ENCODE assay signal across 23 cellular contexts in the genomic region with DNA sequence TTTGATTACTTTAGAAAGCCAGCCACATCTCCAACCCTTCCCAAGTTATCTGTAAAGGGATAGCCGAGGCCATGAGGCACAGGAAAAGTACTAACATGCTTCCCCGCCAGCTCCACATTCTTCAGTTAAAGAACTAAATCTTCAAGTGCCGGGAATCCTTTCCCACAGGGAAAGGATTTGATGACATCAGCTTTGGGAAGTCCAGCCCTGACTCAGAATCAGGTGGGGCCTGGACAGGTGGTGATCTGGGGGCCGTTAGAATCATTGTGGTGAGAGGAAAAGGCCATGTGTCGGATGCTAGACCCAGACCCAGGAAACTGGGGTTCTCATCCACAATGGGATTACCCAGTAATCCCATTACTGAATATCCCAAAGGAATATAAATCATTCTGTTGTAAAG.
"Had no signal": no experiment of that assay in that cellular context is flagged by ENCODE, and none has a peak within 500 bp of the region (broad histone marks: within the 10 kb centered on the region; RNA-seq: fewer than 3 reads in every experiment).

No MANE protein-coding gene starts in this region.

- DNase-seq: cerebellar nuclear complex; colonic mucosa; dermis blood vessel endothelial cell; effector CD4-positive, alpha-beta T cell; gastrocnemius medialis; glutamatergic neuron; left ventricle myocardium inferior; lower lobe of right lung; midbrain; occipital lobe; psoas muscle; retina; right lobe of liver; spleen; stimulated activated CD4-positive, alpha-beta T cell treated with anti-CD3 and anti-CD28 coated beads, Interleukin-15, amount 100 ng/mL, for 24 hours; stimulated activated CD4-positive, alpha-beta T cell treated with anti-CD3 and anti-CD28 coated beads, Interleukin-1b, Interleukin-23, amount 100 ng/mL, for 48 hours; stimulated activated CD4-positive, alpha-beta T cell treated with anti-CD3 and anti-CD28 coated beads, Interleukin-4, amount 100 ng/mL, for 24 hours; tibial artery had no signal

- H2AFZ ChIP-seq: parathyroid adenoma had no signal

- H3K4me1 Mint-ChIP-seq: memory B cell; nephron; stimulated activated memory B cell treated with anti-CD40 and anti-IgM and Interleukin-4, amounts not matched to agents 10 μg/mL and 1 μg/mL and 100 μg/mL, for 72 hours had no signal

- H3K36me3 Mint-ChIP-seq: memory B cell; stimulated activated memory B cell treated with anti-CD40 and anti-IgM and Interleukin-4, amounts not matched to agents 10 μg/mL and 1 μg/mL and 100 μg/mL, for 72 hours had no signal

- H3K9ac ChIP-seq: parathyroid adenoma had no signal

- H3K27me3 ChIP-seq: colonic mucosa, gastrocnemius medialis, right lobe of liver, spleen, tibial artery had no signal

- H3K4me1 ChIP-seq: colonic mucosa, gastrocnemius medialis, left ventricle myocardium inferior, lower lobe of right lung, parathyroid adenoma, psoas muscle, right lobe of liver, spleen, tibial artery had no signal

- H3K4me3 Mint-ChIP-seq: memory B cell; nephron; stimulated activated memory B cell treated with anti-CD40 and anti-IgM and Interleukin-4, amounts not matched to agents 10 μg/mL and 1 μg/mL and 100 μg/mL, for 72 hours; stimulated activated naive CD8-positive, alpha-beta T cell treated with anti-CD3 and anti-CD28 coated beads, Interleukin-15, Interleukin-2, amounts not matched to agents 100 ng/mL and 50 ng/mL, for 24 hours had no signal

- H3K27ac Mint-ChIP-seq: memory B cell; nephron; stimulated activated memory B cell treated with anti-CD40 and anti-IgM and Interleukin-4, amounts not matched to agents 10 μg/mL and 1 μg/mL and 100 μg/mL, for 72 hours; stimulated activated naive CD8-positive, alpha-beta T cell treated with anti-CD3 and anti-CD28 coated beads, Interleukin-15, Interleukin-2, amounts not matched to agents 100 ng/mL and 50 ng/mL, for 24 hours had no signal

- ATAC-seq: gastrocnemius medialis; lower lobe of right lung; psoas muscle; right lobe of liver; stimulated activated memory B cell treated with anti-CD40 and anti-IgM and Interleukin-4, amounts not matched to agents 10 μg/mL and 1 μg/mL and 100 μg/mL, for 72 hours had no signal

- H3K9me3 ChIP-seq: colonic mucosa, gastrocnemius medialis, left ventricle myocardium inferior, lower lobe of right lung, psoas muscle, right lobe of liver, spleen, tibial artery had no signal

- H3K27ac ChIP-seq: colonic mucosa, gastrocnemius medialis, left ventricle myocardium inferior, lower lobe of right lung, parathyroid adenoma, psoas muscle, right lobe of liver, spleen, tibial artery had no signal

- H3K36me3 ChIP-seq: colonic mucosa, gastrocnemius medialis, left ventricle myocardium inferior, lower lobe of right lung, right lobe of liver, spleen, tibial artery had no signal

- H3K9me3 Mint-ChIP-seq: memory B cell; stimulated activated memory B cell treated with anti-CD40 and anti-IgM and Interleukin-4, amounts not matched to agents 10 μg/mL and 1 μg/mL and 100 μg/mL, for 72 hours; stimulated activated naive CD8-positive, alpha-beta T cell treated with anti-CD3 and anti-CD28 coated beads, Interleukin-15, Interleukin-2, amounts not matched to agents 100 ng/mL and 50 ng/mL, for 24 hours had no signal

- H3K4me3 ChIP-seq: colonic mucosa, gastrocnemius medialis, left ventricle myocardium inferior, lower lobe of right lung, psoas muscle, right lobe of liver, spleen, tibial artery had no signal
